ENCODE assay signal across 8 cellular contexts in the genomic region with DNA sequence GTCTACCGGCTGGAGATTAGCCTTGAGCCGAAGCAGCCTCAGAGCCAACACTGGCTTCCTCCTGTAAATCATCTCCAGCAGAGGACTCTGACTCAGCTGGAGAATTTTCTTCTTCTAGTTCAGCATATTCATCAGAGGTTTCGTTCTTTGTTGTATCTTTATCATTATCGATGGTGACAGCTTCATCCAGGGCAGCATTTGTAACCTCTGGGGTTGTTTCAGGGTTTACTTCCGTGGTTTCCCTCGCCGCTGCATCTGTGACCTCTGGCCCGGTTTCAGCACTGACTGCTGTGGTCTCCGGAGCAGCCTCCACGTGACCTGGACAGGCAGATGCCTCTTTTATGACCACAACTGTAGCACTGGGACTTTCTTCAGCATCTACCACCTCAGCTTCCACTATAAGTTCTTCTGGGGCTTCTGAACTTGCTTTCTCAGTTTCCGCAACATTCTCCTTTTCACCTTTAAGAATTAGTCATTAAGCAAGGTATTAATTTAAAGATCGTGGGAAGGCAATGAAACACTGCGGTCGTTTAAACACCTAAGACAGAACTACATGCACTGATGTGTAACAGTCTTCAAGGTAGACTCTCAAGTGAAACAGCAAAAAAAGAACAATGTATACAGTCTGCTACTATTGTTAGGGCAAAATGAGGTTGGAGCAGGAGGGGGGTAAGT. TPM values are rescaled to one million over a fixed set of nuclear protein-coding genes. Genes with fewer than 3 reads are reported as not detected.
A peak's percentile ranks its signal among the peaks of the same experiment; 100 is the strongest.
DNase-seq lines count a peak whose midpoint lies in the region; ATAC-seq and TF ChIP-seq lines count a peak whose summit lies in the region.

No MANE protein-coding gene starts in this region.

- H2AFZ ChIP-seq in parathyroid adenoma: peak overlapping the region; percentile 17

- ATAC-seq in HG03280 (IDR thresholded peaks at IDR 0.05; ENCODE audit: unreplicated experiment) (peak; percentile 98), foreskin keratinocyte (peak; percentile 81)

- WGBS in transverse colon (ENCODE audit: low coverage in 1 of 2), 2 donors: 10 to 13% methylated on average over 7 to 14 of the region's 14 CpGs

- no peak for TF ChIP-seq POLR2A in transverse colon (IDR thresholded peaks at IDR 0.05)

- TF ChIP-seq CTCF in AG09309 (IDR thresholded peaks at IDR 0.05; ENCODE audit: control insufficient read depth, insufficient read depth, low read depth, low read length, missing control alignments): no peak
- no peak for TF ChIP-seq CTCF in foreskin keratinocyte (conservative IDR thresholded peaks at IDR 0.05)
- no peak for TF ChIP-seq CTCF in parathyroid adenoma (IDR thresholded peaks at IDR 0.05)
- no peak for TF ChIP-seq CTCF in transverse colon (IDR thresholded peaks at IDR 0.05)

- H3K4me1 ChIP-seq in foreskin keratinocyte: peaks cover 6% of the 10 kb centered on the region
- H3K4me1 ChIP-seq in parathyroid adenoma: no peaks in the 10 kb centered on the region
- H3K4me1 ChIP-seq in transverse colon: peaks cover 7 to 17% (median 9%) of the 10 kb centered on the region in 4 donors

- H3K79me2 ChIP-seq in parathyroid adenoma: no peaks in the 10 kb centered on the region

- peak; percentile 40 for DNase-seq in AG09309 (ENCODE audit: low read depth)
- DNase-seq in GM19238 (ENCODE audit: insufficient read length, low spot score): peak; percentile 74
- peak; percentile 80 for DNase-seq in RPMI7951 (ENCODE audit: low read depth)
- DNase-seq in activated effector memory CD4-positive, alpha-beta T cell treated with Interleukin-2 at 50 U/mL for 16 hours: peak; percentile 56
- DNase-seq in foreskin keratinocyte: peak in 1 of 2 donors; percentile 59
- peak; percentile 86 for DNase-seq in transverse colon

- no peak for TF ChIP-seq EP300 in transverse colon (IDR thresholded peaks at IDR 0.05; ENCODE audit: low read depth)

- H3K9me3 ChIP-seq in parathyroid adenoma (ENCODE audit: control insufficient read depth, low read length) (no peaks in the 10 kb centered on the region), transverse colon (no peaks in the 10 kb centered on the region)

- intact Hi-C loops in transverse colon (cut with DNase I; ENCODE audit: low total_unique reads): no loop called here

- H3K27ac ChIP-seq in foreskin keratinocyte: no peak overlapping the region
- no peak overlapping the region for H3K27ac ChIP-seq in parathyroid adenoma
- H3K27ac ChIP-seq in transverse colon: peak overlapping the region; percentile 62 to 72 (median 69)

- no peak overlapping the region for H3K4me2 ChIP-seq in parathyroid adenoma (ENCODE audit: low read length)

- H3K27me3 ChIP-seq in foreskin keratinocyte (no peaks in the 10 kb centered on the region), parathyroid adenoma (ENCODE audit: control insufficient read depth, insufficient read depth, low read length) (no peaks in the 10 kb centered on the region), transverse colon (no peaks in the 10 kb centered on the region)

- H3K4me3 ChIP-seq in AG09309 (ENCODE audit: control insufficient read depth, low read depth, low read length): peak overlapping the region; percentile 18
- no peak overlapping the region for H3K4me3 ChIP-seq in parathyroid adenoma (ENCODE audit: low read depth, low read length)
- peak overlapping the region in 3 of 4 donors; percentile 17 to 46 (median 21) for H3K4me3 ChIP-seq in transverse colon

- H3K9ac ChIP-seq in parathyroid adenoma: no peak overlapping the region

- in situ Hi-C loops in transverse colon (cut with MboI; ENCODE audit: low pct_ligation_motif_present in 1 of 4, low pct_unique_long_range_greater_than_20kb in 1 of 4, low sequenced_read_pairs in 3 of 4): no loop called here

- H3K36me3 ChIP-seq in parathyroid adenoma (ENCODE audit: control insufficient read depth, insufficient read depth, low read length) (no peaks in the 10 kb centered on the region), transverse colon (no peaks in the 10 kb centered on the region)

RNA-seq across cellular contexts. Expression of a gene that starts 13.3 kb away (rescaled TPM):
- total RNA-seq in RPMI7951 (2014; rRNA removed; shearing (Covaris generic)): 0.68 and 1.2 TPM in 2 replicates
- total RNA-seq in foreskin keratinocyte (0.28 and 0.37 TPM in 2 replicates), transverse colon (1 to 10 TPM in 1 of 4 donors, under 1 TPM in 2, not detected in 1; 0.64 to 3.4 (median 0.82) TPM)
- polyA plus RNA-seq in foreskin keratinocyte: 0.27 and 0.30 TPM in 2 replicates

RNA-seq across cellular contexts. Expression of a gene that starts 34.6 kb away (rescaled TPM):
- total RNA-seq in RPMI7951 (2014; rRNA removed; shearing (Covaris generic)): 29.9 and 32.2 TPM in 2 replicates
- total RNA-seq in foreskin keratinocyte (62.4 and 66.9 TPM in 2 replicates), transverse colon (10 to 100 TPM in 2 of 4 donors, 1 to 10 TPM in 2; 5.0 to 23.7 (median 10.1) TPM)
- 12.4 and 16.7 TPM in 2 replicates for polyA plus RNA-seq in foreskin keratinocyte

RNA-seq across cellular contexts. Expression of a gene that starts 35.6 kb away (rescaled TPM):
- total RNA-seq in RPMI7951 (2014; rRNA removed; shearing (Covaris generic)): 78.8 and 84.2 TPM in 2 replicates
- total RNA-seq in foreskin keratinocyte: 83.2 and 85.2 TPM in 2 replicates
- polyA plus RNA-seq in foreskin keratinocyte: 139 and 150 TPM in 2 replicates
- total RNA-seq in transverse colon: 10 to 100 TPM in 3 of 4 donors, 1 to 10 TPM in 1; 7.6 to 68.0 (median 35.3) TPM

Comparison
In these comparisons a context has a peak if more than half of its experiments do, and no peak if none do; other contexts are left out.
1. H3K27ac ChIP-seq: peak in transverse colon (4 of 4); none in foreskin keratinocyte (single experiment) and parathyroid adenoma (single experiment).